1 cellular context compared by ENCODE assay signal in genomic region chr17:4156750-4157381, GRCh38.
TF ChIP-seq lines count a peak whose summit lies in the region.

No MANE protein-coding gene starts in this region.

TF ChIP-seq in WTC11, 78 proteins besides CTCF, POLR2A, EP300 and RAD21:
- TF ChIP-seq, protein P1, sequence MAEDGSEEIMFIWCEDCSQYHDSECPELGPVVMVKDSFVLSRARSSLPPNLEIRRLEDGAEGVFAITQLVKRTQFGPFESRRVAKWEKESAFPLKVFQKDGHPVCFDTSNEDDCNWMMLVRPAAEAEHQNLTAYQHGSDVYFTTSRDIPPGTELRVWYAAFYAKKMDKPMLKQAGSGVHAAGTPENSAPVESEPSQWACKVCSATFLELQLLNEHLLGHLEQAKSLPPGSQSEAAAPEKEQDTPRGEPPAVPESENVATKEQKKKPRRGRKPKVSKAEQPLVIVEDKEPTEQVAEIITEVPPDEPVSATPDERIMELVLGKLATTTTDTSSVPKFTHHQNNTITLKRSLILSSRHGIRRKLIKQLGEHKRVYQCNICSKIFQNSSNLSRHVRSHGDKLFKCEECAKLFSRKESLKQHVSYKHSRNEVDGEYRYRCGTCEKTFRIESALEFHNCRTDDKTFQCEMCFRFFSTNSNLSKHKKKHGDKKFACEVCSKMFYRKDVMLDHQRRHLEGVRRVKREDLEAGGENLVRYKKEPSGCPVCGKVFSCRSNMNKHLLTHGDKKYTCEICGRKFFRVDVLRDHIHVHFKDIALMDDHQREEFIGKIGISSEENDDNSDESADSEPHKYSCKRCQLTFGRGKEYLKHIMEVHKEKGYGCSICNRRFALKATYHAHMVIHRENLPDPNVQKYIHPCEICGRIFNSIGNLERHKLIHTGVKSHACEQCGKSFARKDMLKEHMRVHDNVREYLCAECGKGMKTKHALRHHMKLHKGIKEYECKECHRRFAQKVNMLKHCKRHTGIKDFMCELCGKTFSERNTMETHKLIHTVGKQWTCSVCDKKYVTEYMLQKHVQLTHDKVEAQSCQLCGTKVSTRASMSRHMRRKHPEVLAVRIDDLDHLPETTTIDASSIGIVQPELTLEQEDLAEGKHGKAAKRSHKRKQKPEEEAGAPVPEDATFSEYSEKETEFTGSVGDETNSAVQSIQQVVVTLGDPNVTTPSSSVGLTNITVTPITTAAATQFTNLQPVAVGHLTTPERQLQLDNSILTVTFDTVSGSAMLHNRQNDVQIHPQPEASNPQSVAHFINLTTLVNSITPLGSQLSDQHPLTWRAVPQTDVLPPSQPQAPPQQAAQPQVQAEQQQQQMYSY (CRISPR knock-in tag; IDR thresholded peaks at IDR 0.05), result no peak
- TF ChIP-seq FOXP4 (CRISPR knock-in tag; IDR thresholded peaks at IDR 0.05), result no peak
- TF ChIP-seq, protein P2, sequence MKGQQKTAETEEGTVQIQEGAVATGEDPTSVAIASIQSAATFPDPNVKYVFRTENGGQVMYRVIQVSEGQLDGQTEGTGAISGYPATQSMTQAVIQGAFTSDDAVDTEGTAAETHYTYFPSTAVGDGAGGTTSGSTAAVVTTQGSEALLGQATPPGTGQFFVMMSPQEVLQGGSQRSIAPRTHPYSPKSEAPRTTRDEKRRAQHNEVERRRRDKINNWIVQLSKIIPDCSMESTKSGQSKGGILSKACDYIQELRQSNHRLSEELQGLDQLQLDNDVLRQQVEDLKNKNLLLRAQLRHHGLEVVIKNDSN (CRISPR knock-in tag; IDR thresholded peaks at IDR 0.05), result no peak
- TF ChIP-seq, protein P3, sequence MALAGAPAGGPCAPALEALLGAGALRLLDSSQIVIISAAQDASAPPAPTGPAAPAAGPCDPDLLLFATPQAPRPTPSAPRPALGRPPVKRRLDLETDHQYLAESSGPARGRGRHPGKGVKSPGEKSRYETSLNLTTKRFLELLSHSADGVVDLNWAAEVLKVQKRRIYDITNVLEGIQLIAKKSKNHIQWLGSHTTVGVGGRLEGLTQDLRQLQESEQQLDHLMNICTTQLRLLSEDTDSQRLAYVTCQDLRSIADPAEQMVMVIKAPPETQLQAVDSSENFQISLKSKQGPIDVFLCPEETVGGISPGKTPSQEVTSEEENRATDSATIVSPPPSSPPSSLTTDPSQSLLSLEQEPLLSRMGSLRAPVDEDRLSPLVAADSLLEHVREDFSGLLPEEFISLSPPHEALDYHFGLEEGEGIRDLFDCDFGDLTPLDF (CRISPR knock-in tag; IDR thresholded peaks at IDR 0.05), result no peak
- no peak for TF ChIP-seq CREB1 (CRISPR knock-in tag; IDR thresholded peaks at IDR 0.05)
- no peak for TF ChIP-seq MYBL2 (CRISPR knock-in tag; IDR thresholded peaks at IDR 0.05)
- no peak for TF ChIP-seq CBFB (CRISPR knock-in tag; IDR thresholded peaks at IDR 0.05; ENCODE audit: low read depth)
- no peak for TF ChIP-seq NFYB (CRISPR knock-in tag; conservative IDR thresholded peaks at IDR 0.05; ENCODE audit: low read depth)
- no peak for TF ChIP-seq ZNF671 (CRISPR knock-in tag; IDR thresholded peaks at IDR 0.05)
- TF ChIP-seq, protein P4, sequence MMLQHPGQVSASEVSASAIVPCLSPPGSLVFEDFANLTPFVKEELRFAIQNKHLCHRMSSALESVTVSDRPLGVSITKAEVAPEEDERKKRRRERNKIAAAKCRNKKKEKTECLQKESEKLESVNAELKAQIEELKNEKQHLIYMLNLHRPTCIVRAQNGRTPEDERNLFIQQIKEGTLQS (CRISPR knock-in tag; conservative IDR thresholded peaks at IDR 0.05), result no peak
- TF ChIP-seq ZNF281 (CRISPR knock-in tag; IDR thresholded peaks at IDR 0.05), result no peak
- no peak for TF ChIP-seq OVOL2 (CRISPR knock-in tag; IDR thresholded peaks at IDR 0.05; ENCODE audit: borderline replicate concordance)
- no peak for TF ChIP-seq GABPB1 (CRISPR knock-in tag; IDR thresholded peaks at IDR 0.05)
- TF ChIP-seq CDX4 (CRISPR knock-in tag; IDR thresholded peaks at IDR 0.05; ENCODE audit: borderline replicate concordance), result no peak
- TF ChIP-seq, protein P5, sequence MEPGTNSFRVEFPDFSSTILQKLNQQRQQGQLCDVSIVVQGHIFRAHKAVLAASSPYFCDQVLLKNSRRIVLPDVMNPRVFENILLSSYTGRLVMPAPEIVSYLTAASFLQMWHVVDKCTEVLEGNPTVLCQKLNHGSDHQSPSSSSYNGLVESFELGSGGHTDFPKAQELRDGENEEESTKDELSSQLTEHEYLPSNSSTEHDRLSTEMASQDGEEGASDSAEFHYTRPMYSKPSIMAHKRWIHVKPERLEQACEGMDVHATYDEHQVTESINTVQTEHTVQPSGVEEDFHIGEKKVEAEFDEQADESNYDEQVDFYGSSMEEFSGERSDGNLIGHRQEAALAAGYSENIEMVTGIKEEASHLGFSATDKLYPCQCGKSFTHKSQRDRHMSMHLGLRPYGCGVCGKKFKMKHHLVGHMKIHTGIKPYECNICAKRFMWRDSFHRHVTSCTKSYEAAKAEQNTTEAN (CRISPR knock-in tag; IDR thresholded peaks at IDR 0.05), result no peak
- no peak for TF ChIP-seq MLX (CRISPR knock-in tag; IDR thresholded peaks at IDR 0.05)
- no peak for TF ChIP-seq ESRRA (CRISPR knock-in tag; IDR thresholded peaks at IDR 0.05; ENCODE audit: borderline replicate concordance)
- TF ChIP-seq, protein P6, sequence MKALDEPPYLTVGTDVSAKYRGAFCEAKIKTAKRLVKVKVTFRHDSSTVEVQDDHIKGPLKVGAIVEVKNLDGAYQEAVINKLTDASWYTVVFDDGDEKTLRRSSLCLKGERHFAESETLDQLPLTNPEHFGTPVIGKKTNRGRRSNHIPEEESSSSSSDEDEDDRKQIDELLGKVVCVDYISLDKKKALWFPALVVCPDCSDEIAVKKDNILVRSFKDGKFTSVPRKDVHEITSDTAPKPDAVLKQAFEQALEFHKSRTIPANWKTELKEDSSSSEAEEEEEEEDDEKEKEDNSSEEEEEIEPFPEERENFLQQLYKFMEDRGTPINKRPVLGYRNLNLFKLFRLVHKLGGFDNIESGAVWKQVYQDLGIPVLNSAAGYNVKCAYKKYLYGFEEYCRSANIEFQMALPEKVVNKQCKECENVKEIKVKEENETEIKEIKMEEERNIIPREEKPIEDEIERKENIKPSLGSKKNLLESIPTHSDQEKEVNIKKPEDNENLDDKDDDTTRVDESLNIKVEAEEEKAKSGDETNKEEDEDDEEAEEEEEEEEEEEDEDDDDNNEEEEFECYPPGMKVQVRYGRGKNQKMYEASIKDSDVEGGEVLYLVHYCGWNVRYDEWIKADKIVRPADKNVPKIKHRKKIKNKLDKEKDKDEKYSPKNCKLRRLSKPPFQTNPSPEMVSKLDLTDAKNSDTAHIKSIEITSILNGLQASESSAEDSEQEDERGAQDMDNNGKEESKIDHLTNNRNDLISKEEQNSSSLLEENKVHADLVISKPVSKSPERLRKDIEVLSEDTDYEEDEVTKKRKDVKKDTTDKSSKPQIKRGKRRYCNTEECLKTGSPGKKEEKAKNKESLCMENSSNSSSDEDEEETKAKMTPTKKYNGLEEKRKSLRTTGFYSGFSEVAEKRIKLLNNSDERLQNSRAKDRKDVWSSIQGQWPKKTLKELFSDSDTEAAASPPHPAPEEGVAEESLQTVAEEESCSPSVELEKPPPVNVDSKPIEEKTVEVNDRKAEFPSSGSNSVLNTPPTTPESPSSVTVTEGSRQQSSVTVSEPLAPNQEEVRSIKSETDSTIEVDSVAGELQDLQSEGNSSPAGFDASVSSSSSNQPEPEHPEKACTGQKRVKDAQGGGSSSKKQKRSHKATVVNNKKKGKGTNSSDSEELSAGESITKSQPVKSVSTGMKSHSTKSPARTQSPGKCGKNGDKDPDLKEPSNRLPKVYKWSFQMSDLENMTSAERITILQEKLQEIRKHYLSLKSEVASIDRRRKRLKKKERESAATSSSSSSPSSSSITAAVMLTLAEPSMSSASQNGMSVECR (CRISPR knock-in tag; IDR thresholded peaks at IDR 0.05; ENCODE audit: borderline replicate concordance), result no peak
